1 cellular context compared by ENCODE assay signal in genomic region chr18:3665780-3666525, GRCh38.
TF ChIP-seq lines count a peak whose summit lies in the region.

No MANE protein-coding gene starts in this region.

TF ChIP-seq in HepG2, 621 proteins besides CTCF, POLR2A, EP300 and RAD21 (continued from another document and continues in another):
- peak; percentile 64; the same call in 1 of the 2 replicates for TF ChIP-seq AHDC1 (CRISPR knock-in tag; IDR thresholded peaks at IDR 0.05; ENCODE audit: borderline replicate concordance)
- TF ChIP-seq SALL1 (CRISPR knock-in tag; IDR thresholded peaks at IDR 0.05): peak; percentile 91
- TF ChIP-seq ZBTB38 (CRISPR knock-in tag; IDR thresholded peaks at IDR 0.05): 0 out of 2 replicates have a peak, but pooled peaks have one; percentile 44
- TF ChIP-seq NFRKB (IDR thresholded peaks at IDR 0.05): no peak
- peak; percentile 57; the same call in 1 of the 2 replicates for TF ChIP-seq BRD4 (CRISPR knock-in tag; IDR thresholded peaks at IDR 0.05)
- TF ChIP-seq ZNF343 (CRISPR knock-in tag; IDR thresholded peaks at IDR 0.05): no peak
- no peak for TF ChIP-seq EED (CRISPR knock-in tag; IDR thresholded peaks at IDR 0.05)
- no peak for TF ChIP-seq FOXC1 (CRISPR knock-in tag; IDR thresholded peaks at IDR 0.05; ENCODE audit: borderline replicate concordance)
- no peak for TF ChIP-seq ZNF703 (CRISPR knock-in tag; IDR thresholded peaks at IDR 0.05; ENCODE audit: borderline replicate concordance)
- no peak for TF ChIP-seq ZBTB37 (CRISPR knock-in tag; IDR thresholded peaks at IDR 0.05)
- TF ChIP-seq RFX1 (IDR thresholded peaks at IDR 0.05): no peak
- no peak for TF ChIP-seq ZNF235 (CRISPR knock-in tag; IDR thresholded peaks at IDR 0.05; ENCODE audit: borderline replicate concordance)
- TF ChIP-seq, protein P1, sequence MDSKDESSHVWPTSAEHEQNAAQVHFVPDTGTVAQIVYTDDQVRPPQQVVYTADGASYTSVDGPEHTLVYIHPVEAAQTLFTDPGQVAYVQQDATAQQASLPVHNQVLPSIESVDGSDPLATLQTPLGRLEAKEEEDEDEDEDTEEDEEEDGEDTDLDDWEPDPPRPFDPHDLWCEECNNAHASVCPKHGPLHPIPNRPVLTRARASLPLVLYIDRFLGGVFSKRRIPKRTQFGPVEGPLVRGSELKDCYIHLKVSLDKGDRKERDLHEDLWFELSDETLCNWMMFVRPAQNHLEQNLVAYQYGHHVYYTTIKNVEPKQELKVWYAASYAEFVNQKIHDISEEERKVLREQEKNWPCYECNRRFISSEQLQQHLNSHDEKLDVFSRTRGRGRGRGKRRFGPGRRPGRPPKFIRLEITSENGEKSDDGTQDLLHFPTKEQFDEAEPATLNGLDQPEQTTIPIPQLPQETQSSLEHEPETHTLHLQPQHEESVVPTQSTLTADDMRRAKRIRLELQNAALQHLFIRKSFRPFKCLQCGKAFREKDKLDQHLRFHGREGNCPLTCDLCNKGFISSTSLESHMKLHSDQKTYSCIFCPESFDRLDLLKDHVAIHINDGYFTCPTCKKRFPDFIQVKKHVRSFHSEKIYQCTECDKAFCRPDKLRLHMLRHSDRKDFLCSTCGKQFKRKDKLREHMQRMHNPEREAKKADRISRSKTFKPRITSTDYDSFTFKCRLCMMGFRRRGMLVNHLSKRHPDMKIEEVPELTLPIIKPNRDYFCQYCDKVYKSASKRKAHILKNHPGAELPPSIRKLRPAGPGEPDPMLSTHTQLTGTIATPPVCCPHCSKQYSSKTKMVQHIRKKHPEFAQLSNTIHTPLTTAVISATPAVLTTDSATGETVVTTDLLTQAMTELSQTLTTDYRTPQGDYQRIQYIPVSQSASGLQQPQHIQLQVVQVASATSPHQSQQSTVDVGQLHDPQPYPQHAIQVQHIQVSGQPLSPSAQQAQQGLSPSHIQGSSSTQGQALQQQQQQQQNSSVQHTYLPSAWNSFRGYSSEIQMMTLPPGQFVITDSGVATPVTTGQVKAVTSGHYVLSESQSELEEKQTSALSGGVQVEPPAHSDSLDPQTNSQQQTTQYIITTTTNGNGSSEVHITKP (CRISPR knock-in tag; IDR thresholded peaks at IDR 0.05; ENCODE audit: low read depth): no peak; the same call in 1 of the 2 replicates
- TF ChIP-seq TBX3 (IDR thresholded peaks at IDR 0.05; ENCODE audit: borderline replicate concordance): peak; percentile 63; the same call in 1 of the 2 replicates
- TF ChIP-seq WIZ (CRISPR knock-in tag; IDR thresholded peaks at IDR 0.05): no peak
- TF ChIP-seq ZNF317 (CRISPR knock-in tag; IDR thresholded peaks at IDR 0.05): no peak
- TF ChIP-seq FLYWCH1 (CRISPR knock-in tag; IDR thresholded peaks at IDR 0.05): no peak
- TF ChIP-seq HOXA3 (CRISPR knock-in tag; IDR thresholded peaks at IDR 0.05): peak; percentile 56
- TF ChIP-seq ZNF10 (CRISPR knock-in tag; IDR thresholded peaks at IDR 0.05; ENCODE audit: borderline replicate concordance, low read depth): no peak
- TF ChIP-seq ZNF503 (CRISPR knock-in tag; IDR thresholded peaks at IDR 0.05): peak; percentile 79
- peak; percentile 93 for TF ChIP-seq POLR2G (IDR thresholded peaks at IDR 0.05; ENCODE audit: low read depth, low read length)
- TF ChIP-seq SAFB2 (CRISPR knock-in tag; IDR thresholded peaks at IDR 0.05; ENCODE audit: borderline replicate concordance, low read depth): no peak
- TF ChIP-seq KDM2A (CRISPR knock-in tag; IDR thresholded peaks at IDR 0.05; ENCODE audit: borderline replicate concordance, low read depth): peak; percentile 60; the same call in 1 of the 2 replicates
- peak; percentile 33; the same call in 1 of the 2 replicates for TF ChIP-seq ZNF563 (CRISPR knock-in tag; IDR thresholded peaks at IDR 0.05)
- TF ChIP-seq, protein P2, sequence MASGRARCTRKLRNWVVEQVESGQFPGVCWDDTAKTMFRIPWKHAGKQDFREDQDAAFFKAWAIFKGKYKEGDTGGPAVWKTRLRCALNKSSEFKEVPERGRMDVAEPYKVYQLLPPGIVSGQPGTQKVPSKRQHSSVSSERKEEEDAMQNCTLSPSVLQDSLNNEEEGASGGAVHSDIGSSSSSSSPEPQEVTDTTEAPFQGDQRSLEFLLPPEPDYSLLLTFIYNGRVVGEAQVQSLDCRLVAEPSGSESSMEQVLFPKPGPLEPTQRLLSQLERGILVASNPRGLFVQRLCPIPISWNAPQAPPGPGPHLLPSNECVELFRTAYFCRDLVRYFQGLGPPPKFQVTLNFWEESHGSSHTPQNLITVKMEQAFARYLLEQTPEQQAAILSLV (CRISPR knock-in tag; IDR thresholded peaks at IDR 0.05; ENCODE audit: borderline replicate concordance): no peak
- TF ChIP-seq, protein P3, sequence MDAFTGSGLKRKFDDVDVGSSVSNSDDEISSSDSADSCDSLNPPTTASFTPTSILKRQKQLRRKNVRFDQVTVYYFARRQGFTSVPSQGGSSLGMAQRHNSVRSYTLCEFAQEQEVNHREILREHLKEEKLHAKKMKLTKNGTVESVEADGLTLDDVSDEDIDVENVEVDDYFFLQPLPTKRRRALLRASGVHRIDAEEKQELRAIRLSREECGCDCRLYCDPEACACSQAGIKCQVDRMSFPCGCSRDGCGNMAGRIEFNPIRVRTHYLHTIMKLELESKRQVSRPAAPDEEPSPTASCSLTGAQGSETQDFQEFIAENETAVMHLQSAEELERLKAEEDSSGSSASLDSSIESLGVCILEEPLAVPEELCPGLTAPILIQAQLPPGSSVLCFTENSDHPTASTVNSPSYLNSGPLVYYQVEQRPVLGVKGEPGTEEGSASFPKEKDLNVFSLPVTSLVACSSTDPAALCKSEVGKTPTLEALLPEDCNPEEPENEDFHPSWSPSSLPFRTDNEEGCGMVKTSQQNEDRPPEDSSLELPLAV (CRISPR knock-in tag; conservative IDR thresholded peaks at IDR 0.05; ENCODE audit: low read depth): no peak
- TF ChIP-seq ZNF777 (CRISPR knock-in tag; IDR thresholded peaks at IDR 0.05): no peak
- TF ChIP-seq ZNF3 (CRISPR knock-in tag; IDR thresholded peaks at IDR 0.05): no peak; the same call in 1 of the 2 replicates
- no peak for TF ChIP-seq KLF9 (CRISPR knock-in tag; IDR thresholded peaks at IDR 0.05; ENCODE audit: low read depth)
- TF ChIP-seq ATAD3A (CRISPR knock-in tag; IDR thresholded peaks at IDR 0.05): no peak
- TF ChIP-seq ISX (CRISPR knock-in tag; conservative IDR thresholded peaks at IDR 0.05): no peak
- no peak for TF ChIP-seq MYPOP (CRISPR knock-in tag; IDR thresholded peaks at IDR 0.05)
- TF ChIP-seq ZSCAN22 (CRISPR knock-in tag; IDR thresholded peaks at IDR 0.05): no peak
- TF ChIP-seq SOX6 (IDR thresholded peaks at IDR 0.05): no peak
- TF ChIP-seq SOX6 (CRISPR knock-in tag; IDR thresholded peaks at IDR 0.05): peak; percentile 86
- TF ChIP-seq, protein P4, sequence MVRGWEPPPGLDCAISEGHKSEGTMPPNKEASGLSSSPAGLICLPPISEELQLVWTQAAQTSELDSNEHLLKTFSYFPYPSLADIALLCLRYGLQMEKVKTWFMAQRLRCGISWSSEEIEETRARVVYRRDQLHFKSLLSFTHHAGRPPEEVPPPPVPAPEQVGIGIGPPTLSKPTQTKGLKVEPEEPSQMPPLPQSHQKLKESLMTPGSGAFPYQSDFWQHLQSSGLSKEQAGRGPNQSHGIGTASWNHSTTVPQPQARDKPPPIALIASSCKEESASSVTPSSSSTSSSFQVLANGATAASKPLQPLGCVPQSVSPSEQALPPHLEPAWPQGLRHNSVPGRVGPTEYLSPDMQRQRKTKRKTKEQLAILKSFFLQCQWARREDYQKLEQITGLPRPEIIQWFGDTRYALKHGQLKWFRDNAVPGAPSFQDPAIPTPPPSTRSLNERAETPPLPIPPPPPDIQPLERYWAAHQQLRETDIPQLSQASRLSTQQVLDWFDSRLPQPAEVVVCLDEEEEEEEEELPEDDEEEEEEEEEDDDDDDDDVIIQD (CRISPR knock-in tag; IDR thresholded peaks at IDR 0.05; ENCODE audit: low read depth): 0 out of 2 replicates have a peak, but pooled peaks have one; percentile 27
- TF ChIP-seq, protein P5, sequence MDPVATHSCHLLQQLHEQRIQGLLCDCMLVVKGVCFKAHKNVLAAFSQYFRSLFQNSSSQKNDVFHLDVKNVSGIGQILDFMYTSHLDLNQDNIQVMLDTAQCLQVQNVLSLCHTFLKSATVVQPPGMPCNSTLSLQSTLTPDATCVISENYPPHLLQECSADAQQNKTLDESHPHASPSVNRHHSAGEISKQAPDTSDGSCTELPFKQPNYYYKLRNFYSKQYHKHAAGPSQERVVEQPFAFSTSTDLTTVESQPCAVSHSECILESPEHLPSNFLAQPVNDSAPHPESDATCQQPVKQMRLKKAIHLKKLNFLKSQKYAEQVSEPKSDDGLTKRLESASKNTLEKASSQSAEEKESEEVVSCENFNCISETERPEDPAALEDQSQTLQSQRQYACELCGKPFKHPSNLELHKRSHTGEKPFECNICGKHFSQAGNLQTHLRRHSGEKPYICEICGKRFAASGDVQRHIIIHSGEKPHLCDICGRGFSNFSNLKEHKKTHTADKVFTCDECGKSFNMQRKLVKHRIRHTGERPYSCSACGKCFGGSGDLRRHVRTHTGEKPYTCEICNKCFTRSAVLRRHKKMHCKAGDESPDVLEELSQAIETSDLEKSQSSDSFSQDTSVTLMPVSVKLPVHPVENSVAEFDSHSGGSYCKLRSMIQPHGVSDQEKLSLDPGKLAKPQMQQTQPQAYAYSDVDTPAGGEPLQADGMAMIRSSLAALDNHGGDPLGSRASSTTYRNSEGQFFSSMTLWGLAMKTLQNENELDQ (CRISPR knock-in tag; IDR thresholded peaks at IDR 0.05; ENCODE audit: borderline replicate concordance): no peak
- TF ChIP-seq TRIM24 (CRISPR knock-in tag; IDR thresholded peaks at IDR 0.05): no peak
- TF ChIP-seq, protein P6, sequence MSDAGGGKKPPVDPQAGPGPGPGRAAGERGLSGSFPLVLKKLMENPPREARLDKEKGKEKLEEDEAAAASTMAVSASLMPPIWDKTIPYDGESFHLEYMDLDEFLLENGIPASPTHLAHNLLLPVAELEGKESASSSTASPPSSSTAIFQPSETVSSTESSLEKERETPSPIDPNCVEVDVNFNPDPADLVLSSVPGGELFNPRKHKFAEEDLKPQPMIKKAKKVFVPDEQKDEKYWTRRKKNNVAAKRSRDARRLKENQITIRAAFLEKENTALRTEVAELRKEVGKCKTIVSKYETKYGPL (CRISPR knock-in tag; IDR thresholded peaks at IDR 0.05): 0 out of 2 replicates have a peak, but pooled peaks have one; percentile 47
